ENCODE assay signal across 11 cellular contexts in genomic region chr13:102897371-102898138, GRCh38.
"Had no signal": no experiment of that assay in that cellular context is flagged by ENCODE, and none has a peak within 500 bp of the region (broad histone marks: within the 10 kb centered on the region; RNA-seq: fewer than 3 reads in every experiment).

No MANE protein-coding gene starts in this region.

- H2AFZ ChIP-seq: neural progenitor cell, parathyroid adenoma had no signal

- H3K9ac ChIP-seq: neural progenitor cell, parathyroid adenoma had no signal

- DNase-seq: activated B cell treated with CpG ODN at 0.5 μM for 24 hours; activated CD4-positive, alpha-beta T cell treated with anti-CD3 and anti-CD28 coated beads, Interleukin-2, amount 10 ng/mL, durations not matched to agents 7 days and 5 days; activated naive CD4-positive, alpha-beta T cell treated with anti-CD3 and anti-CD28 coated beads, Interleukin-2, amount 50 U/mL, for 16 hours; activated T-cell treated with anti-CD3 and anti-CD28 coated beads for 4 hours; esophagus squamous epithelium; foreskin fibroblast; stimulated activated CD4-positive, alpha-beta T cell treated with anti-CD3 and anti-CD28 coated beads, Interleukin-12 subunit alpha, Interleukin-12 subunit beta, amount 100 ng/mL, for 4 hours; stimulated activated naive CD4-positive, alpha-beta T cell treated with Interleukin-2 at 50 U/mL for 16 hours had no signal

- FAIRE-seq: colon had no signal

- H3K27me3 ChIP-seq: esophagus squamous epithelium, neural progenitor cell had no signal

- H3K4me2 ChIP-seq: neural progenitor cell had no signal

- H3K36me3 ChIP-seq: esophagus squamous epithelium, neural progenitor cell had no signal

- H3K27ac ChIP-seq: esophagus squamous epithelium, neural progenitor cell, parathyroid adenoma had no signal

- H3K4me3 ChIP-seq: esophagus squamous epithelium, neural progenitor cell had no signal

- H3K9me3 ChIP-seq: esophagus squamous epithelium had no signal

- H3K79me2 ChIP-seq: parathyroid adenoma had no signal

- H3K4me1 ChIP-seq: esophagus squamous epithelium, neural progenitor cell, parathyroid adenoma had no signal
